7 cellular contexts compared by ENCODE assay signal in genomic region chr4:85747871-85748491, GRCh38.
A peak's percentile ranks its signal among the peaks of the same experiment; 100 is the strongest.
DNase-seq lines count a peak whose midpoint lies in the region; ATAC-seq and TF ChIP-seq lines count a peak whose summit lies in the region.

No MANE protein-coding gene starts in this region.

- H3K36me3 ChIP-seq in H7 (replicated peaks; ENCODE audit: control insufficient read depth, insufficient read depth, low read length) (no peaks in the 10 kb centered on the region), OCI-LY1 (ENCODE audit: insufficient read depth, low read length) (peaks cover 22% of the 10 kb centered on the region), right lobe of liver (no peaks in the 10 kb centered on the region)

- no peaks in the 10 kb centered on the region for H3K27me3 ChIP-seq in H7 (ENCODE audit: control insufficient read depth, insufficient read depth, low read length)
- no peaks in the 10 kb centered on the region for H3K27me3 ChIP-seq in OCI-LY1 (ENCODE audit: insufficient read depth, low read length)
- no peaks in the 10 kb centered on the region for H3K27me3 ChIP-seq in right lobe of liver

- H3K27ac ChIP-seq in OCI-LY1 (ENCODE audit: low read depth, low read length, poor library complexity, severe bottlenecking), result peak overlapping the region; percentile 89
- H3K27ac ChIP-seq in coronary artery, result no peak overlapping the region
- no peak overlapping the region for H3K27ac ChIP-seq in right lobe of liver

- peak; percentile 93 to 97 (median 93) for ATAC-seq in right lobe of liver

- no peak overlapping the region for H2AFZ ChIP-seq in OCI-LY1 (ENCODE audit: low read length)

- TF ChIP-seq POLR2A in right lobe of liver (IDR thresholded peaks at IDR 0.05), result no peak

- peaks cover 14% of the 10 kb centered on the region for H3K79me2 ChIP-seq in OCI-LY1 (ENCODE audit: insufficient read depth, low read length)

- H3K9me3 ChIP-seq in OCI-LY1 (ENCODE audit: low read length), result no peaks in the 10 kb centered on the region
- H3K9me3 ChIP-seq in right lobe of liver, result no peaks in the 10 kb centered on the region

- no peaks in the 10 kb centered on the region for H3K9me2 ChIP-seq in OCI-LY1 (ENCODE audit: low read depth, low read length)

- WGBS in right lobe of liver (ENCODE audit: insufficient coverage, low coverage, low lambda C conversion rate, missing lambda C conversion rate), result 20% methylated on average over 3 of the region's 3 CpGs

- H4K20me1 ChIP-seq in OCI-LY1 (ENCODE audit: insufficient read depth, low read length), result no peaks in the 10 kb centered on the region

- H3K4me1 ChIP-seq in OCI-LY1 (ENCODE audit: insufficient read depth, low read length, severe bottlenecking) (peaks cover 88% of the 10 kb centered on the region), right lobe of liver (no peaks in the 10 kb centered on the region)

- peak overlapping the region; percentile 54 for H3K9ac ChIP-seq in OCI-LY1 (ENCODE audit: low read length)

- H3K4me3 ChIP-seq in H7 (ENCODE audit: insufficient read depth, low read depth, low read length) (no peak overlapping the region), OCI-LY1 (ENCODE audit: low read depth, low read length, poor library complexity, severe bottlenecking) (no peak overlapping the region), coronary artery (no peak overlapping the region), right lobe of liver (no peak overlapping the region)

- DNase-seq in H7 (peak; percentile 38), Kasumi-1 (lab: John Stamatoyannopoulos, UW) (peak; percentile 86 to 87), coronary artery (ENCODE audit: low spot score) (no peak), right lobe of liver (no peak), cortex of kidney (lab: John Stamatoyannopoulos, UW) (no peak)

- TF ChIP-seq CTCF in GM12873 (IDR thresholded peaks at IDR 0.05; ENCODE audit: insufficient read depth, low read depth, low read length, missing control alignments) (peak; percentile 78), OCI-LY1 (IDR thresholded peaks at IDR 0.05; ENCODE audit: low read length) (peak; percentile 91), coronary artery (IDR thresholded peaks at IDR 0.05) (peak; percentile 88), right lobe of liver (IDR thresholded peaks at IDR 0.05) (peak; percentile 83 to 91 (median 88))

- H3K4me2 ChIP-seq in OCI-LY1 (ENCODE audit: low read length), result peak overlapping the region; percentile 22; the same call in 1 of the 2 replicates

- H3F3A ChIP-seq in OCI-LY1 (ENCODE audit: insufficient read depth, low read length), result peaks cover 9% of the 10 kb centered on the region; the same call in 1 of the 2 replicates

- intact Hi-C loops in right lobe of liver (cut with DNase I), result loop anchor here in 1 of 2 donors (10.0 kb wide), 1 partner anchor 593 kb away; no protein-coding TSS in a partner anchor

Comparison
In these comparisons a context has a peak if more than half of its experiments do, and no peak if none do; other contexts are left out.
1. DNase-seq: peak in H7 (single experiment) and Kasumi-1 (2 of 2); none in coronary artery (single experiment), right lobe of liver (0 of 3) and cortex of kidney (single experiment).
2. Peak in every context shown above with its lines, with median percentiles within 50 percentile points of each other: CTCF ChIP-seq.